Comparison of ENCODE assay signal across 14 cellular contexts in the genomic region with DNA sequence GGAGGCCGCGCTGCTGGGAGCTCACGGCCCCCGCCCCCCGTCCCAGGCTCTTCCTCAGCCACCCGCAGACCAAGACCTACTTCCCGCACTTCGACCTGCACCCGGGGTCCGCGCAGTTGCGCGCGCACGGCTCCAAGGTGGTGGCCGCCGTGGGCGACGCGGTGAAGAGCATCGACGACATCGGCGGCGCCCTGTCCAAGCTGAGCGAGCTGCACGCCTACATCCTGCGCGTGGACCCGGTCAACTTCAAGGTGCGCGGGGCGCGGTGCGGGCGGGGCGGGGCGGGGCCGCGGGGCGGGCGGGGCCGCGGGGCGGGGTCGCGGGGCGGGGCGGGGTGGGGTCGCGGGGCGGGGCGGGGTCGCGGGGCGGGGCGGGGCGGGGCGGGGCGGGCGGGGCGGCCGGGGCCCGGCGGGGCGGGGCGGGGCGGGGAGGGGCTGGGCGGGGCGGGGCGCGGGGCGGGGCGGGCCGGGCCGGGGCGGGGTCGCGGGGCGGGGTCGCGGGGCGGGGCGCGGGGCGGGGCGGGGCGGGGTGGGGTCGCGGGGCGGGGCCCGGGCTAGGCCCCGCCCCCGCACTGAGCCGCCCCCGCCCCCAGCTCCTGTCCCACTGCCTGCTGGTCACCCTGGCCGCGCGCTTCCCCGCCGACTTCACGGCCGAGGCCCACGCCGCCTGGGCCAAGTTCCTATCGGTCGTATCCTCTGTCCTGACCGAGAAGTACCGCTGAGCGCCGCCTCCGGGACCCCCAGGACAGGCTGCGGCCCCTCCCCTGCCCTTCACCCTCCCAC. TPM values are rescaled to one million over a fixed set of nuclear protein-coding genes. Genes with fewer than 3 reads are reported as not detected.
DNase-seq lines count a peak whose midpoint lies in the region; ATAC-seq, FAIRE-seq and TF ChIP-seq lines count a peak whose summit lies in the region.
"Not testable (repeated sequence)": the region's sequence is repeated elsewhere in the genome, so short reads cannot be mapped to it uniquely, and the experiment has no call there.
"Had no signal": no experiment of that assay in that cellular context is flagged by ENCODE, and none has a peak within 500 bp of the region (broad histone marks: within the 10 kb centered on the region; RNA-seq: fewer than 3 reads in every experiment).

No MANE protein-coding gene starts in this region.

- peaks cover 33 to 49% of the 10 kb centered on the region in 2 donors for H3K27me3 Mint-ChIP-seq in CD8-positive, alpha-beta memory T cell
- H3K27me3 Mint-ChIP-seq in activated B cell treated with CpG ODN at 0.5 μM for 24 hours = peaks cover 34% of the 10 kb centered on the region
- not testable (repeated sequence) for H3K27me3 Mint-ChIP-seq in glutamatergic neuron (ENCODE audit: unreplicated experiment)

- not testable (repeated sequence) for DNase-seq in CD8-positive, alpha-beta memory T cell; activated B cell treated with CpG ODN at 0.5 μM for 24 hours; mammary epithelial cell; glutamatergic neuron; keratinocyte (ENCODE audit: low read depth, low spot score); thoracic aorta (ENCODE audit: low spot score)

- H3K27ac Mint-ChIP-seq in CD8-positive, alpha-beta memory T cell; activated B cell treated with CpG ODN at 0.5 μM for 24 hours; glutamatergic neuron (ENCODE audit: unreplicated experiment): not testable (repeated sequence)

- not testable (repeated sequence) for H3K79me2 ChIP-seq in mammary epithelial cell (ENCODE audit: insufficient read depth, low read length); keratinocyte (ENCODE audit: control insufficient read depth, insufficient read depth, low read length); neural cell (replicated peaks; ENCODE audit: insufficient read depth, low read length)

- H3F3A ChIP-seq in neural cell (ENCODE audit: insufficient read depth, low read length, poor library complexity, severe bottlenecking) = not testable (repeated sequence)

- H2AFZ ChIP-seq in mammary epithelial cell (ENCODE audit: low read depth, low read length); keratinocyte (ENCODE audit: control insufficient read depth, low read length); neural cell (ENCODE audit: low read depth, low read length): not testable (repeated sequence)

- in situ Hi-C loops in mammary epithelial cell (cut with MboI; ENCODE audit: low sequenced_read_pairs in 2 of 2) = not testable (repeated sequence)

- not testable (repeated sequence) for H3K9me3 ChIP-seq in CD8-positive, alpha-beta memory T cell (ENCODE audit: low read length); HUES6 (ENCODE audit: control insufficient read depth, insufficient read depth, low read depth, low read length); mammary epithelial cell (replicated peaks; ENCODE audit: insufficient read depth, low read length); keratinocyte (ENCODE audit: control insufficient read depth, low read depth, low read length); neural cell (ENCODE audit: low read length); thoracic aorta

- H3K4me1 Mint-ChIP-seq in CD8-positive, alpha-beta memory T cell = peaks cover 0 to 14% (median 10%) of the 10 kb centered on the region in 3 donors
- H3K4me1 Mint-ChIP-seq in activated B cell treated with CpG ODN at 0.5 μM for 24 hours = peaks cover 14% of the 10 kb centered on the region
- not testable (repeated sequence) for H3K4me1 Mint-ChIP-seq in glutamatergic neuron (ENCODE audit: low read depth, unreplicated experiment)

- peak; percentile 60 for ATAC-seq in activated B cell treated with CpG ODN at 0.5 μM for 24 hours (ENCODE audit: low read depth)
- ATAC-seq in thoracic aorta (ENCODE audit: insufficient number of reproducible peaks, low FRiP score, low read depth) = not testable (repeated sequence)

- H3K36me3 ChIP-seq in CD8-positive, alpha-beta memory T cell (ENCODE audit: insufficient read depth, low read length); HUES6 (ENCODE audit: control insufficient read depth, insufficient read depth, low read length); mammary epithelial cell (ENCODE audit: insufficient read depth, low read length); keratinocyte (ENCODE audit: control insufficient read depth in 2 of 2, extremely low read depth in 1 of 2, insufficient read depth in 2 of 2, low read length in 2 of 2); neural cell (ENCODE audit: insufficient read depth, low read length); thoracic aorta: not testable (repeated sequence)

- peaks cover 30% of the 10 kb centered on the region for H3K27me3 ChIP-seq in CD8-positive, alpha-beta memory T cell (ENCODE audit: insufficient read depth, low read length, poor library complexity, severe bottlenecking)
- H3K27me3 ChIP-seq in HUES6 (ENCODE audit: control insufficient read depth, insufficient read depth, low read length) = peaks cover 77% of the 10 kb centered on the region
- H3K27me3 ChIP-seq in mammary epithelial cell (ENCODE audit: insufficient read depth, low read length) = peaks cover 27% of the 10 kb centered on the region
- H3K27me3 ChIP-seq in keratinocyte (ENCODE audit: control insufficient read depth, extremely low read depth, insufficient read depth, low read length) = peaks cover 48% of the 10 kb centered on the region
- H3K27me3 ChIP-seq in neural cell (ENCODE audit: insufficient read depth, low read depth, low read length) = peaks cover 66% of the 10 kb centered on the region
- peaks cover 32% of the 10 kb centered on the region for H3K27me3 ChIP-seq in thoracic aorta (replicated peaks; ENCODE audit: insufficient read depth)

- WGBS in mammary epithelial cell (ENCODE audit: low coverage, missing lambda C conversion rate) = no CpG with 5 or more reads among the region's 113 CpGs

- H3K9me2 ChIP-seq in neural cell (ENCODE audit: insufficient read depth, low read length) = not testable (repeated sequence)

- not testable (repeated sequence) for TF ChIP-seq CTCF in activated B cell treated with CpG ODN at 0.5 μM for 24 hours (IDR thresholded peaks at IDR 0.05); mammary epithelial cell (conservative IDR thresholded peaks at IDR 0.05 in 1 of 2, IDR thresholded peaks at IDR 0.05 in 1 of 2; ENCODE audit: extremely low read depth in 1 of 2, insufficient read depth in 1 of 2, low read depth in 1 of 2, low read length in 2 of 2); glutamatergic neuron (IDR thresholded peaks at IDR 0.05; ENCODE audit: partially characterized antibody, unreplicated experiment); keratinocyte (optimal IDR thresholded peaks at IDR 0.05 in 1 of 3, IDR thresholded peaks at IDR 0.05 in 1 of 3, conservative IDR thresholded peaks at IDR 0.05 in 1 of 3; ENCODE audit: extremely low read depth in 1 of 3, insufficient read depth in 2 of 3, low read length in 3 of 3); neural cell (IDR thresholded peaks at IDR 0.05; ENCODE audit: poor library complexity, severe bottlenecking); thoracic aorta (IDR thresholded peaks at IDR 0.05)

- peak overlapping the region; percentile 44 for H3K4me2 ChIP-seq in mammary epithelial cell (ENCODE audit: insufficient read depth, low read depth, low read length)
- H3K4me2 ChIP-seq in keratinocyte (ENCODE audit: control insufficient read depth, extremely low read depth, insufficient read depth, low read depth, low read length) = peak overlapping the region; percentile 16
- not testable (repeated sequence) for H3K4me2 ChIP-seq in neural cell (ENCODE audit: low read length)

- H3K36me3 Mint-ChIP-seq in CD8-positive, alpha-beta memory T cell; activated B cell treated with CpG ODN at 0.5 μM for 24 hours (ENCODE audit: low read depth); glutamatergic neuron (ENCODE audit: unreplicated experiment): not testable (repeated sequence)

- H3K4me3 ChIP-seq in CD8-positive, alpha-beta memory T cell (ENCODE audit: low read length); mammary epithelial cell (replicated peaks in 1 of 3; ENCODE audit: insufficient read depth in 1 of 3, low read depth in 2 of 3, low read length in 3 of 3): not testable (repeated sequence)
- H3K4me3 ChIP-seq in HUES6 (ENCODE audit: low read depth, low read length) (peak overlapping the region; percentile 66), keratinocyte (ENCODE audit: control insufficient read depth in 2 of 3, extremely low read depth in 1 of 3, insufficient read depth in 2 of 3, low read depth in 1 of 3, low read length in 3 of 3) (peak overlapping the region in 1 of 3 experiments; percentile 20), neural cell (ENCODE audit: low read length) (peak overlapping the region; percentile 56), thoracic aorta (peak overlapping the region; percentile 50)

- FAIRE-seq in keratinocyte (lab: Jason Lieb, UNC) = not testable (repeated sequence)

- not testable (repeated sequence) for TF ChIP-seq EP300 in neural cell (conservative IDR thresholded peaks at IDR 0.05; ENCODE audit: poor library complexity, severe bottlenecking)

- not testable (repeated sequence) for H3K4me1 ChIP-seq in CD8-positive, alpha-beta memory T cell (ENCODE audit: insufficient read depth, low read length); keratinocyte (ENCODE audit: control insufficient read depth, extremely low read depth, insufficient read depth, low read length)
- peaks cover 25% of the 10 kb centered on the region for H3K4me1 ChIP-seq in HUES6 (ENCODE audit: control insufficient read depth, insufficient read depth, low read length)
- peaks cover 12% of the 10 kb centered on the region for H3K4me1 ChIP-seq in mammary epithelial cell (ENCODE audit: insufficient read depth, low read length)
- H3K4me1 ChIP-seq in thoracic aorta (ENCODE audit: control insufficient read depth in 1 of 2, low read depth in 2 of 2) = peaks cover 13 to 19% of the 10 kb centered on the region in 2 donors

- H3K27ac ChIP-seq in CD8-positive, alpha-beta memory T cell (ENCODE audit: low read depth, low read length); HUES6 (ENCODE audit: low read depth, low read length); mammary epithelial cell (ENCODE audit: insufficient read depth, low read depth, low read length); keratinocyte (ENCODE audit: control insufficient read depth, insufficient read depth, low read length); neural cell (ENCODE audit: low read length); thoracic aorta: not testable (repeated sequence)

- dilution Hi-C loops in mammary epithelial cell (cut with HindIII; ENCODE audit: low sequenced_read_pairs); keratinocyte (cut with MboI; ENCODE audit: extremely low pct_ligation_motif_present, low sequenced_read_pairs): not testable (repeated sequence)

- H4K20me1 ChIP-seq in mammary epithelial cell (ENCODE audit: insufficient read depth, low read length); keratinocyte (ENCODE audit: control insufficient read depth, extremely low read depth, insufficient read depth, low read length); neural cell (ENCODE audit: insufficient read depth): not testable (repeated sequence)

- CTCF ChIA-PET in CD8-positive, alpha-beta memory T cell (lab: Charles Lee) = interaction anchor here (0.7 kb wide), 1 partner anchor 237 kb away, joined by 3 read pairs; a partner anchor contains a TSS
- CTCF ChIA-PET in activated B cell treated with CpG ODN at 0.5 μM for 24 hours (lab: Charles Lee); mammary epithelial cell (lab: Charles Lee; ENCODE audit: low non-redundant PET): not testable (repeated sequence)

- intact Hi-C loops in activated B cell treated with CpG ODN at 0.5 μM for 24 hours (cut with micrococcal nuclease); mammary epithelial cell (cut with micrococcal nuclease): not testable (repeated sequence)

- H3K9me3 Mint-ChIP-seq in CD8-positive, alpha-beta memory T cell; activated B cell treated with CpG ODN at 0.5 μM for 24 hours; glutamatergic neuron (ENCODE audit: unreplicated experiment): not testable (repeated sequence)

- H3K4me3 Mint-ChIP-seq in CD8-positive, alpha-beta memory T cell = peak overlapping the region in 4 of 7 donors; percentile 34 to 52 (median 46)
- H3K4me3 Mint-ChIP-seq in activated B cell treated with CpG ODN at 0.5 μM for 24 hours = not testable (repeated sequence)
- H3K4me3 Mint-ChIP-seq in glutamatergic neuron (ENCODE audit: unreplicated experiment) = peak overlapping the region; percentile 75

- not testable (repeated sequence) for H3K9me1 ChIP-seq in keratinocyte (ENCODE audit: control insufficient read depth, extremely low read depth, insufficient read depth, low read length)

- not testable (repeated sequence) for H3K9ac ChIP-seq in HUES6 (ENCODE audit: low read length); mammary epithelial cell (ENCODE audit: insufficient read depth, low read length); keratinocyte (ENCODE audit: control insufficient read depth, extremely low read depth, insufficient read depth, low read length); neural cell (ENCODE audit: low read length)

- TF ChIP-seq RAD21 in neural cell (conservative IDR thresholded peaks at IDR 0.05) = not testable (repeated sequence)

- BruUV-seq in mammary epithelial cell (replicated peaks; lab: Mats Ljungman, UMichigan) = not testable (repeated sequence)

- POLR2A ChIA-PET in CD8-positive, alpha-beta memory T cell (lab: Charles Lee); activated B cell treated with CpG ODN at 0.5 μM for 24 hours (lab: Charles Lee): not testable (repeated sequence)

RNA-seq across cellular contexts. Expression of a gene that starts 1.2 kb away (rescaled TPM):
- not detected for total RNA-seq in CD8-positive, alpha-beta memory T cell
- polyA plus RNA-seq in CD8-positive, alpha-beta memory T cell = not detected
- total RNA-seq in activated B cell treated with CpG ODN at 0.5 μM for 24 hours = not detected in 2 replicates
- total RNA-seq in mammary epithelial cell = not detected
- polyA plus RNA-seq in mammary epithelial cell = not detected
- not detected for polyA minus RNA-seq in mammary epithelial cell
- total RNA-seq in glutamatergic neuron (ENCODE audit: unreplicated experiment) = not detected
- not detected in 3 replicates for polyA plus RNA-seq in keratinocyte
- not detected for polyA plus RNA-seq in keratinocyte (2011; ENCODE audit: low read depth)
- polyA plus RNA-seq in keratinocyte (2011; cell fraction: cytosol; rRNA removed) = not detected in 2 replicates
- polyA plus RNA-seq in keratinocyte (2011; cell fraction: nucleus; rRNA removed) = not detected in 2 replicates
- not detected in 2 replicates for polyA plus RNA-seq in keratinocyte (2012; ENCODE audit: low replicate concordance)
- polyA minus RNA-seq in keratinocyte = not detected in 3 replicates
- not detected for polyA minus RNA-seq in keratinocyte (2011; cell fraction: cytosol; rRNA and poly(A)+ RNA removed)
- polyA minus RNA-seq in keratinocyte (2011; cell fraction: nucleus; rRNA and poly(A)+ RNA removed) = not detected in 2 replicates
- polyA plus RNA-seq in neural cell = not detected in 2 replicates
- polyA minus RNA-seq in neural cell = not detected in 2 replicates
- not detected for total RNA-seq in thoracic aorta
- total RNA-seq: activated CD4-positive, alpha-beta memory T cell treated with anti-CD3 and anti-CD28 coated beads, Interleukin-2, amount 10 ng/mL, durations not matched to agents 7 days and 5 days; HFFc6; neural crest cell; Peyer's patch had no signal
- polyA plus RNA-seq: BJ had no signal

RNA-seq across cellular contexts. Expression of a gene that starts 8.0 kb away (rescaled TPM):
- not detected for total RNA-seq in CD8-positive, alpha-beta memory T cell
- polyA plus RNA-seq in CD8-positive, alpha-beta memory T cell = 5.8 TPM
- total RNA-seq in activated B cell treated with CpG ODN at 0.5 μM for 24 hours (90.7 and 104 TPM in 2 replicates), mammary epithelial cell (not detected), glutamatergic neuron (ENCODE audit: unreplicated experiment) (not detected), thoracic aorta (100 to 1,000 TPM in 1 of 2 donors, 10 to 100 TPM in 1; 47.9 to 433 TPM)
- polyA plus RNA-seq in mammary epithelial cell (not detected), keratinocyte (0.26 TPM in 1 of 3 replicates, not detected in the others), neural cell (not detected in 2 replicates)
- polyA minus RNA-seq in mammary epithelial cell (2.5 TPM), keratinocyte (1.1 TPM in 1 of 3 replicates, not detected in the others), neural cell (not detected in 2 replicates)
- not detected for polyA plus RNA-seq in keratinocyte (2011; ENCODE audit: low read depth)
- not detected in 2 replicates for polyA plus RNA-seq in keratinocyte (2011; cell fraction: cytosol; rRNA removed)
- not detected in 2 replicates for polyA plus RNA-seq in keratinocyte (2011; cell fraction: nucleus; rRNA removed)
- polyA plus RNA-seq in keratinocyte (2012; ENCODE audit: low replicate concordance) = not detected in 2 replicates
- not detected for polyA minus RNA-seq in keratinocyte (2011; cell fraction: cytosol; rRNA and poly(A)+ RNA removed)
- 1.3 TPM in 1 of 2 replicates, not detected in the other for polyA minus RNA-seq in keratinocyte (2011; cell fraction: nucleus; rRNA and poly(A)+ RNA removed)
- total RNA-seq: activated CD4-positive, alpha-beta memory T cell treated with anti-CD3 and anti-CD28 coated beads, Interleukin-2, amount 10 ng/mL, durations not matched to agents 7 days and 5 days; HFFc6; neural crest cell had no signal

RNA-seq across cellular contexts. Expression of a gene that starts 11.9 kb away (rescaled TPM):
- not detected for total RNA-seq in CD8-positive, alpha-beta memory T cell
- polyA plus RNA-seq in CD8-positive, alpha-beta memory T cell = 1.6 TPM
- 109 and 111 TPM in 2 replicates for total RNA-seq in activated B cell treated with CpG ODN at 0.5 μM for 24 hours
- 1 to 10 TPM in 1 of 2 donors, not detected in 1; 1.9 TPM for total RNA-seq in mammary epithelial cell
- 1.3 TPM for polyA plus RNA-seq in mammary epithelial cell
- polyA minus RNA-seq in mammary epithelial cell = not detected
- total RNA-seq in glutamatergic neuron (ENCODE audit: unreplicated experiment) = 1.5 TPM
- polyA plus RNA-seq in keratinocyte = 0.24 TPM in 1 of 3 replicates, not detected in the others
- not detected for polyA plus RNA-seq in keratinocyte (2011; ENCODE audit: low read depth)
- polyA plus RNA-seq in keratinocyte (2011; cell fraction: cytosol; rRNA removed) = 0.40 TPM in 1 of 2 replicates, not detected in the other
- not detected in 2 replicates for polyA plus RNA-seq in keratinocyte (2011; cell fraction: nucleus; rRNA removed)
- polyA plus RNA-seq in keratinocyte (2012; ENCODE audit: low replicate concordance) = not detected in 2 replicates
- not detected in 3 replicates for polyA minus RNA-seq in keratinocyte
- polyA minus RNA-seq in keratinocyte (2011; cell fraction: cytosol; rRNA and poly(A)+ RNA removed) = not detected
- polyA minus RNA-seq in keratinocyte (2011; cell fraction: nucleus; rRNA and poly(A)+ RNA removed) = not detected in 2 replicates
- polyA plus RNA-seq in neural cell = not detected in 2 replicates
- not detected in 2 replicates for polyA minus RNA-seq in neural cell
- total RNA-seq in thoracic aorta = 100 to 1,000 TPM in 1 of 2 donors, not detected in 1; 174 TPM
- total RNA-seq: activated CD4-positive, alpha-beta memory T cell treated with anti-CD3 and anti-CD28 coated beads, Interleukin-2, amount 10 ng/mL, durations not matched to agents 7 days and 5 days; HFFc6; neural crest cell; Peyer's patch had no signal
- polyA plus RNA-seq: BJ had no signal

RNA-seq across cellular contexts. Expression of a gene that starts 12.2 kb away (rescaled TPM):
- total RNA-seq in CD8-positive, alpha-beta memory T cell = not detected
- not detected for polyA plus RNA-seq in CD8-positive, alpha-beta memory T cell
- total RNA-seq in activated B cell treated with CpG ODN at 0.5 μM for 24 hours (not detected in 2 replicates), mammary epithelial cell (not detected), glutamatergic neuron (ENCODE audit: unreplicated experiment) (not detected), thoracic aorta (not detected)
- polyA plus RNA-seq in mammary epithelial cell (not detected), keratinocyte (not detected in 3 replicates), neural cell (not detected in 2 replicates)
- polyA minus RNA-seq in mammary epithelial cell (not detected), keratinocyte (not detected in 3 replicates), neural cell (not detected in 2 replicates)
- not detected for polyA plus RNA-seq in keratinocyte (2011; ENCODE audit: low read depth)
- not detected in 2 replicates for polyA plus RNA-seq in keratinocyte (2011; cell fraction: cytosol; rRNA removed)
- polyA plus RNA-seq in keratinocyte (2011; cell fraction: nucleus; rRNA removed) = not detected in 2 replicates
- polyA plus RNA-seq in keratinocyte (2012; ENCODE audit: low replicate concordance) = not detected in 2 replicates
- polyA minus RNA-seq in keratinocyte (2011; cell fraction: cytosol; rRNA and poly(A)+ RNA removed) = not detected
- not detected in 2 replicates for polyA minus RNA-seq in keratinocyte (2011; cell fraction: nucleus; rRNA and poly(A)+ RNA removed)
- total RNA-seq: activated CD4-positive, alpha-beta memory T cell treated with anti-CD3 and anti-CD28 coated beads, Interleukin-2, amount 10 ng/mL, durations not matched to agents 7 days and 5 days; cerebellum; HFFc6; neural crest cell; Peyer's patch had no signal
- polyA plus RNA-seq: BJ had no signal

RNA-seq across cellular contexts. Expression of a gene that starts 15.6 kb away (rescaled TPM):
- not detected for total RNA-seq in CD8-positive, alpha-beta memory T cell
- 0.72 TPM for polyA plus RNA-seq in CD8-positive, alpha-beta memory T cell
- total RNA-seq in activated B cell treated with CpG ODN at 0.5 μM for 24 hours (not detected in 2 replicates), mammary epithelial cell (1 to 10 TPM in 1 of 2 donors, not detected in 1; 1.3 TPM), glutamatergic neuron (ENCODE audit: unreplicated experiment) (1.5 TPM), thoracic aorta (not detected)
- polyA plus RNA-seq in mammary epithelial cell (0.45 TPM), keratinocyte (0.13 to 0.89 TPM (median 0.20 TPM) in 3 replicates), neural cell (3.9 and 4.5 TPM in 2 replicates)
- polyA minus RNA-seq in mammary epithelial cell (not detected), keratinocyte (not detected in 3 replicates), neural cell (not detected in 2 replicates)
- not detected for polyA plus RNA-seq in keratinocyte (2011; ENCODE audit: low read depth)
- polyA plus RNA-seq in keratinocyte (2011; cell fraction: cytosol; rRNA removed) = 0.52 and 2.1 TPM in 2 replicates
- 0.81 TPM in 1 of 2 replicates, not detected in the other for polyA plus RNA-seq in keratinocyte (2011; cell fraction: nucleus; rRNA removed)
- polyA plus RNA-seq in keratinocyte (2012; ENCODE audit: low replicate concordance) = 0.53 TPM in 1 of 2 replicates, not detected in the other
- polyA minus RNA-seq in keratinocyte (2011; cell fraction: cytosol; rRNA and poly(A)+ RNA removed) = not detected
- not detected in 2 replicates for polyA minus RNA-seq in keratinocyte (2011; cell fraction: nucleus; rRNA and poly(A)+ RNA removed)
- total RNA-seq: activated CD4-positive, alpha-beta memory T cell treated with anti-CD3 and anti-CD28 coated beads, Interleukin-2, amount 10 ng/mL, durations not matched to agents 7 days and 5 days; Peyer's patch had no signal

Comparison
In these comparisons a context has a peak if more than half of its experiments do, and no peak if none do; other contexts are left out.
1. RNA of a gene that starts 8.0 kb away (total RNA-seq): 90.7 to 104 TPM in activated B cell treated with CpG ODN at 0.5 μM for 24 hours; not detected in CD8-positive, alpha-beta memory T cell, not detected in mammary epithelial cell and not detected in glutamatergic neuron (single experiment); every median in the first group is over 10 times any median in the second.
2. RNA of a gene that starts 11.9 kb away (total RNA-seq): 109 to 111 TPM in activated B cell treated with CpG ODN at 0.5 μM for 24 hours; 1.9 TPM in mammary epithelial cell, 1.5 TPM in glutamatergic neuron (single experiment) and not detected in CD8-positive, alpha-beta memory T cell; every median in the first group is over 10 times any median in the second.